Comparison of ENCODE assay signal across 1 cellular context in the genomic region with DNA sequence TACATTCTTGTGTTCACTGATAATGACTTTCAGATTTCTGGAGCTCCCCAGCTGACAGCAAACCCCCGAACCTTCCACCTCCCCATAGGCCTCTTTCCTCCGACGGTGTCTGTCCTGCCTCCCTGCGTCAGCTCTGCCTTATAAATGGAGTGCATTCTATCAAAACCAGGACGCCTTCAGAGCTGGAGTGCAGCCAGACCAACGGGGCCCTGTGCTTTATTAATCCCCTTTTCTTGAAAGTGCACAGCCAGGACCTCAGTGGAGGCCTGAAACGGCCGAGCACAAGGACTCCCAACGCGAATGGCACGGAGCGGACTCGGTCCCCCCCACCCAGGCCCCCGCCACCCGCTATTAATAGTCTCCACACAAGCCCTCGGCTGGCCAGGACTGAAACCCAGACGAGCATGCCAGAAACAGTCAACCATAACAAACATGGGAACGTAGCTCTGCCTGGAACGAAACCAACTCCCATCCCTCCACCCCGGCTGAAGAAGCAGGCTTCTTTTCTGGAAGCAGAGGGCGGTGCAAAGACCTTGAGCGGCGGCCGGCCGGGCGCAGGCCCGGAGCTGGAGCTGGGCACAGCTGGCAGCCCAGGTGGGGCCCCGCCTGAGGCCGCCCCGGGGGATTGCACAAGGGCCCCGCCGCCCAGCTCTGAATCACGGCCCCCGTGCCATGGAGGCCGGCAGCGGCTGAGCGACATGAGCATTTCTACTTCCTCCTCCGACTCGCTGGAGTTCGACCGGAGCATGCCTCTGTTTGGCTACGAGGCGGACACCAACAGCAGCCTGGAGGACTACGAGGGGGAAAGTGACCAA.
TF ChIP-seq lines count a peak whose summit lies in the region.

No MANE protein-coding gene starts in this region.

TF ChIP-seq in IMR-90, 13 proteins besides CTCF, POLR2A, EP300 and RAD21 (continued from another document):
- no peak for TF ChIP-seq NFE2L2 (IDR thresholded peaks at IDR 0.05; ENCODE audit: low read depth, low read length)
- no peak for TF ChIP-seq MAFK (IDR thresholded peaks at IDR 0.05; ENCODE audit: low read depth, low read length)
- TF ChIP-seq FOS (IDR thresholded peaks at IDR 0.05; ENCODE audit: low read depth, low read length): peak; percentile 72
- TF ChIP-seq MAZ (IDR thresholded peaks at IDR 0.05; ENCODE audit: borderline replicate concordance, low read depth, low read length): peak; percentile 58; the same call in 1 of the 2 replicates
- TF ChIP-seq, protein P1, sequence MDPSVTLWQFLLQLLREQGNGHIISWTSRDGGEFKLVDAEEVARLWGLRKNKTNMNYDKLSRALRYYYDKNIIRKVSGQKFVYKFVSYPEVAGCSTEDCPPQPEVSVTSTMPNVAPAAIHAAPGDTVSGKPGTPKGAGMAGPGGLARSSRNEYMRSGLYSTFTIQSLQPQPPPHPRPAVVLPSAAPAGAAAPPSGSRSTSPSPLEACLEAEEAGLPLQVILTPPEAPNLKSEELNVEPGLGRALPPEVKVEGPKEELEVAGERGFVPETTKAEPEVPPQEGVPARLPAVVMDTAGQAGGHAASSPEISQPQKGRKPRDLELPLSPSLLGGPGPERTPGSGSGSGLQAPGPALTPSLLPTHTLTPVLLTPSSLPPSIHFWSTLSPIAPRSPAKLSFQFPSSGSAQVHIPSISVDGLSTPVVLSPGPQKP (IDR thresholded peaks at IDR 0.05; ENCODE audit: borderline replicate concordance, low read depth, low read length): no peak
- TF ChIP-seq CEBPB (IDR thresholded peaks at IDR 0.05; ENCODE audit: low read depth, low read length): peak; percentile 97
- TF ChIP-seq RCOR1 (IDR thresholded peaks at IDR 0.05; ENCODE audit: insufficient replicate concordance, low read length): peak; percentile 36
- no peak for TF ChIP-seq CHD1 (IDR thresholded peaks at IDR 0.05; ENCODE audit: low read depth, low read length)
- TF ChIP-seq, protein P2, sequence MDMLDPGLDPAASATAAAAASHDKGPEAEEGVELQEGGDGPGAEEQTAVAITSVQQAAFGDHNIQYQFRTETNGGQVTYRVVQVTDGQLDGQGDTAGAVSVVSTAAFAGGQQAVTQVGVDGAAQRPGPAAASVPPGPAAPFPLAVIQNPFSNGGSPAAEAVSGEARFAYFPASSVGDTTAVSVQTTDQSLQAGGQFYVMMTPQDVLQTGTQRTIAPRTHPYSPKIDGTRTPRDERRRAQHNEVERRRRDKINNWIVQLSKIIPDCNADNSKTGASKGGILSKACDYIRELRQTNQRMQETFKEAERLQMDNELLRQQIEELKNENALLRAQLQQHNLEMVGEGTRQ (IDR thresholded peaks at IDR 0.05; ENCODE audit: low read depth, low read length): no peak
- no peak; the same call in 1 of the 2 replicates for TF ChIP-seq SMC3 (IDR thresholded peaks at IDR 0.05; ENCODE audit: low read depth, low read length)
- TF ChIP-seq RFX5 (IDR thresholded peaks at IDR 0.05; ENCODE audit: low read depth, low read length): no peak
TF ChIP-seq in IMR-90: peak in this region for 6.
